18 cellular contexts compared by ENCODE assay signal in the genomic region with DNA sequence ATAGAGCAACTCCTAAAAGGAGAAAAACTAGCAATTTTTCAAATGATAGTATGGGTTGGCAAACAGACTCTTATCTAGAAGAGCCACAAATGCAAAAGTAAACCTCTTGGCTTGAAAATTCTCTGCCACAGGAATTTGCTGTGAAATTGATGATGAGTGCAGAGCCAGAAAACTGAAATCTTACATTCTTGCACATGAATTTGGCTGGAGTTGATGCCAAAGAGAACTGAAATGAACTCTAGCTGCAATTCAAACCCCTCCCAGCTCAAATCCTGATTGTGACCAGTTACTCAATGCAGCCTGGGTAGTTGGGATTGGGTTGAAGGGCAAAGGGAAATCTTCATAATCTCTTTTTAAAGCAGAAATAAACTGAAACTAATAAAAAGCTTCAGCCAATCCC.
"Had no signal": no experiment of that assay in that cellular context is flagged by ENCODE, and none has a peak within 500 bp of the region (broad histone marks: within the 10 kb centered on the region; RNA-seq: fewer than 3 reads in every experiment).

No MANE protein-coding gene starts in this region.

- H3K4me1 ChIP-seq: spleen, stomach had no signal

- H3K4me3 ChIP-seq: dorsolateral prefrontal cortex, spleen, stomach had no signal

- H3K36me3 ChIP-seq: spleen, stomach had no signal

- H3K27me3 ChIP-seq: spleen, stomach had no signal

- H3K27ac ChIP-seq: dorsolateral prefrontal cortex, spleen, stomach had no signal

- DNase-seq: activated CD4-positive, alpha-beta T cell treated with anti-CD3 and anti-CD28 coated beads, Interleukin-2, amount 10 ng/mL, durations not matched to agents 7 days and 5 days; activated CD4-positive, CD25-positive, alpha-beta regulatory T cell; activated CD8-positive, alpha-beta memory T cell treated with anti-CD3 and anti-CD28 coated beads, Interleukin-2, amount 50 U/mL, for 48 hours; activated gamma-delta T cell; activated T-cell treated with anti-CD3 and anti-CD28 coated beads, Interleukin-2, amount 50 U/mL, for 72 hours; anterior cingulate cortex; dorsolateral prefrontal cortex; endodermal cell; foreskin fibroblast; glutamatergic neuron; hypothalamus; mesendoderm; nucleus accumbens; posterior cingulate gyrus; right cardiac atrium; spleen; stimulated activated CD4-positive, alpha-beta T cell treated with anti-CD3 and anti-CD28 coated beads, Interleukin-1b, Interleukin-23, amount 100 ng/mL, for 48 hours; stomach had no signal
